In the genomic region with DNA sequence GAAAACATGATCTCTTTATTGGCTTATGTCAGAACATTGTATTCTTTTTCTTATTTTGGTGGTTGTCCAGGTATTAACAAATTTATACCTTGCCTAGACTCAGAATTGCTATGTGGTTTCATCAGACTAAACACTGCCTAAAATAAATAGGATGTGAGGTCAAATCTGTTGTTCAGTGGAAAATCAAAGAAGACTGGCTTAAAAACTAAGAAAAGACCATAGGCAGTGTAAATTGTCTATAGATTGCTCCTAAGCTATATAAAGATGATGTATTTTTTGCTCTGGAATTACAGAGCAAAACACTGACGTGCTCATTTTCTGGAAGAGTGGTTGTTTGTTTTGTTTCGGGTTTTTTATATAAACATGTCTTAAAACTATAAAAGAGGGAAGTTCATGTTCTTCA, we compare ENCODE assay signal across 14 cellular contexts.
DNase-seq lines count a peak whose midpoint lies in the region; ATAC-seq, FAIRE-seq and TF ChIP-seq lines count a peak whose summit lies in the region.
"Had no signal": no experiment of that assay in that cellular context is flagged by ENCODE, and none has a peak within 500 bp of the region (broad histone marks: within the 10 kb centered on the region; RNA-seq: fewer than 3 reads in every experiment).

No MANE protein-coding gene starts in this region.

- intact Hi-C loops in HepG2 (cut with micrococcal nuclease; ENCODE audit: unreplicated experiment) = no loop called here
- intact Hi-C loops in dendritic cell treated with granulocyte-macrophage colony-stimulating factor and Interleukin-4, amounts not matched to agents 40 ng/mL and 50 ng/mL, for 4 days (cut with micrococcal nuclease) = no loop called here
- intact Hi-C loops in natural killer cell (cut with micrococcal nuclease) = no loop called here
- intact Hi-C loops in lower leg skin (cut with DNase I; ENCODE audit: low total_unique reads) = no loop called here

- TF ChIP-seq POLR2A in HepG2 (IDR thresholded peaks at IDR 0.05; ENCODE audit: insufficient read depth in 1 of 2, low read depth in 2 of 2, low read length in 2 of 2) (no peak), lower leg skin (IDR thresholded peaks at IDR 0.05) (no peak)

- no peak for ATAC-seq in HepG2
- ATAC-seq in natural killer cell = no peak
- ATAC-seq in GM18511 (IDR thresholded peaks at IDR 0.05; ENCODE audit: unreplicated experiment) = no peak

- no peaks in the 10 kb centered on the region for H3K27me3 ChIP-seq in liver (ENCODE audit: control insufficient read depth in 4 of 4, insufficient read depth in 4 of 4, low read length in 3 of 4)
- no peaks in the 10 kb centered on the region for H3K27me3 ChIP-seq in HepG2 (ENCODE audit: control insufficient read depth in 1 of 2, insufficient read depth in 2 of 2, low read length in 2 of 2)
- no peaks in the 10 kb centered on the region for H3K27me3 ChIP-seq in muscle layer of colon (ENCODE audit: control insufficient read depth in 1 of 2, insufficient read depth in 2 of 2, low read length in 2 of 2)
- H3K27me3 ChIP-seq: tibial nerve had no signal

- H3K9me3 ChIP-seq in liver (ENCODE audit: control insufficient read depth in 4 of 4, low read length in 3 of 4) (no peaks in the 10 kb centered on the region), HepG2 (ENCODE audit: low read length) (no peaks in the 10 kb centered on the region), muscle layer of colon (ENCODE audit: low read length) (no peaks in the 10 kb centered on the region)
- H3K9me3 ChIP-seq: tibial nerve had no signal

- H3K79me2 ChIP-seq in HepG2 (ENCODE audit: insufficient read depth, low read length) = no peaks in the 10 kb centered on the region

- H3K36me3 Mint-ChIP-seq in dendritic cell treated with granulocyte-macrophage colony-stimulating factor and Interleukin-4, amounts not matched to agents 40 ng/mL and 50 ng/mL, for 4 days (ENCODE audit: low read depth) = peaks cover 47% of the 10 kb centered on the region
- no peaks in the 10 kb centered on the region for H3K36me3 Mint-ChIP-seq in natural killer cell

- peak overlapping the region in 1 of 2 donors; percentile 48 for H3K9ac ChIP-seq in liver (ENCODE audit: low read depth in 1 of 2, low read length in 2 of 2)
- H3K9ac ChIP-seq in HepG2 (ENCODE audit: insufficient read depth, low read depth, low read length) = no peak overlapping the region
- no peak overlapping the region for H3K9ac ChIP-seq in muscle layer of colon (ENCODE audit: low read length)

- peak overlapping the region; percentile 69 to 92 for H3K27ac ChIP-seq in liver (ENCODE audit: low read depth in 1 of 2, low read length in 2 of 2)
- H3K27ac ChIP-seq in HepG2 (ENCODE audit: extremely low read length, insufficient read depth, low read length) = no peak overlapping the region
- peak overlapping the region; percentile 57 for H3K27ac ChIP-seq in muscle layer of colon (ENCODE audit: low read depth, low read length)
- H3K27ac ChIP-seq: WERI-Rb-1 had no signal

- no peak for TF ChIP-seq EP300 in HepG2 (IDR thresholded peaks at IDR 0.05; ENCODE audit: low read depth in 2 of 2, low read length in 2 of 2)
- no peak for TF ChIP-seq EP300 in HepG2 (CRISPR knock-in tag; IDR thresholded peaks at IDR 0.05; ENCODE audit: borderline replicate concordance)

- BruUV-seq in HepG2 (replicated peaks; lab: Mats Ljungman, UMichigan) = no TSS peak

- in situ Hi-C loops in HepG2 (cut with HindIII; ENCODE audit: extremely low pct_ligation_motif_present, low pct_unique_long_range_greater_than_20kb) = no loop called here

- H3K4me1 Mint-ChIP-seq in dendritic cell treated with granulocyte-macrophage colony-stimulating factor and Interleukin-4, amounts not matched to agents 40 ng/mL and 50 ng/mL, for 4 days (ENCODE audit: low read depth) = peaks cover 36% of the 10 kb centered on the region
- H3K4me1 Mint-ChIP-seq in natural killer cell = peaks cover 4 to 5% of the 10 kb centered on the region in 2 donors
- H3K4me1 Mint-ChIP-seq: IgD-negative memory B cell had no signal

- no peak for TF ChIP-seq CTCF in liver (IDR thresholded peaks at IDR 0.05; ENCODE audit: low read depth, low read length, missing input control)
- TF ChIP-seq CTCF in HepG2 (CRISPR knock-in tag; IDR thresholded peaks at IDR 0.05) = no peak
- no peak for TF ChIP-seq CTCF in natural killer cell (IDR thresholded peaks at IDR 0.05)
- no peak for TF ChIP-seq CTCF in lower leg skin (IDR thresholded peaks at IDR 0.05)

- H3K4me2 ChIP-seq in HepG2 (ENCODE audit: low read depth, low read length) = no peak overlapping the region

- H3K36me3 ChIP-seq in liver (ENCODE audit: control insufficient read depth in 4 of 4, insufficient read depth in 3 of 4, low read depth in 1 of 4, low read length in 3 of 4) (peaks cover 0 to 4% (median 1%) of the 10 kb centered on the region in 4 donors), HepG2 (replicated peaks in 1 of 2; ENCODE audit: control insufficient read depth in 1 of 2, insufficient read depth in 2 of 2, low read length in 2 of 2) (peaks cover 14 to 60% of the 10 kb centered on the region in 2 experiments), muscle layer of colon (ENCODE audit: insufficient read depth, low read length) (peaks cover 31% of the 10 kb centered on the region)

- no peaks in the 10 kb centered on the region for H4K20me1 ChIP-seq in HepG2 (ENCODE audit: insufficient read depth, low read length)

- WGBS in liver = 47% methylated on average over 2 of the region's 2 CpGs
- 97% methylated on average over 2 of the region's 2 CpGs for WGBS in HepG2 (ENCODE audit: low lambda C conversion rate)
- WGBS in lower leg skin, 2 donors = 93 to 94% methylated on average over 2 of the region's 2 CpGs

- FAIRE-seq in HepG2 (lab: Jason Lieb, UNC) = no peak

- TF ChIP-seq RAD21 in liver (IDR thresholded peaks at IDR 0.05) (peak in 1 of 2 donors; percentile 5), HepG2 (CRISPR knock-in tag; IDR thresholded peaks at IDR 0.05) (no peak)

- DNase-seq in HepG2 (ENCODE audit: low spot score) (no peak), natural killer cell (no peak), lower leg skin (ENCODE audit: low spot score in 2 of 2) (no peak)
- no peak for DNase-seq in activated CD8-positive, alpha-beta memory T cell treated with anti-CD3 and anti-CD28 coated beads for 24 hours
- DNase-seq: DMS153; NCI-H526 treated with DMSO at 0.1 percent for 48 hours; stimulated activated CD4-positive, alpha-beta T cell treated with anti-CD3 and anti-CD28 coated beads, Interleukin-12 subunit alpha, Interleukin-12 subunit beta, amount 100 ng/mL, for 4 hours; WERI-Rb-1 had no signal

- no peak overlapping the region for H3K4me3 Mint-ChIP-seq in dendritic cell treated with granulocyte-macrophage colony-stimulating factor and Interleukin-4, amounts not matched to agents 40 ng/mL and 50 ng/mL, for 4 days
- H3K4me3 Mint-ChIP-seq in natural killer cell = no peak overlapping the region
- H3K4me3 Mint-ChIP-seq: IgD-negative memory B cell had no signal

- peaks cover 3 to 11% (median 3%) of the 10 kb centered on the region in 4 donors for H3K4me1 ChIP-seq in liver (ENCODE audit: control insufficient read depth in 4 of 4, insufficient read depth in 4 of 4, low read length in 3 of 4)
- no peaks in the 10 kb centered on the region for H3K4me1 ChIP-seq in HepG2 (ENCODE audit: insufficient read depth, low read length)
- peaks cover 27% of the 10 kb centered on the region for H3K4me1 ChIP-seq in muscle layer of colon (ENCODE audit: insufficient read depth, low read length)

- POLR2A ChIA-PET in HepG2 (lab: Yijun Ruan, JAX) = no interaction called here

- H3K9me3 Mint-ChIP-seq in dendritic cell treated with granulocyte-macrophage colony-stimulating factor and Interleukin-4, amounts not matched to agents 40 ng/mL and 50 ng/mL, for 4 days = no peaks in the 10 kb centered on the region
- no peaks in the 10 kb centered on the region for H3K9me3 Mint-ChIP-seq in natural killer cell
- H3K9me3 Mint-ChIP-seq: IgD-negative memory B cell had no signal

- H2AFZ ChIP-seq in HepG2 (ENCODE audit: low read length) = no peak overlapping the region

- H3K4me3 ChIP-seq in liver (ENCODE audit: low read depth in 1 of 3, low read length in 3 of 3) (no peak overlapping the region), HepG2 (replicated peaks in 1 of 3; ENCODE audit: insufficient read depth in 1 of 3, low read depth in 2 of 3, low read length in 3 of 3) (no peak overlapping the region), muscle layer of colon (ENCODE audit: low read depth in 1 of 2, low read length in 2 of 2) (no peak overlapping the region), lower leg skin (ENCODE audit: low read depth, poor library complexity, severe bottlenecking) (no peak overlapping the region)
- H3K4me3 ChIP-seq: tibial nerve had no signal

- peak overlapping the region; percentile 77 for H3K27ac Mint-ChIP-seq in dendritic cell treated with granulocyte-macrophage colony-stimulating factor and Interleukin-4, amounts not matched to agents 40 ng/mL and 50 ng/mL, for 4 days
- H3K27ac Mint-ChIP-seq in natural killer cell = no peak overlapping the region
- H3K27ac Mint-ChIP-seq: IgD-negative memory B cell had no signal

- H3K27me3 Mint-ChIP-seq in dendritic cell treated with granulocyte-macrophage colony-stimulating factor and Interleukin-4, amounts not matched to agents 40 ng/mL and 50 ng/mL, for 4 days = no peaks in the 10 kb centered on the region
- no peaks in the 10 kb centered on the region for H3K27me3 Mint-ChIP-seq in natural killer cell (ENCODE audit: low read depth in 2 of 2)
- H3K27me3 Mint-ChIP-seq: IgD-negative memory B cell had no signal

- CTCF ChIA-PET in HepG2 (lab: Yijun Ruan, JAX; ENCODE audit: low intra/inter-chr PET ratio, low total read pairs) = no interaction called here

TF ChIP-seq in liver, 16 proteins besides CTCF, POLR2A, EP300 and RAD21 (continues in another document):
- peak; percentile 83 for TF ChIP-seq FOXA2 (IDR thresholded peaks at IDR 0.05)
- peak; percentile 75 to 77 for TF ChIP-seq RXRA (IDR thresholded peaks at IDR 0.05)
- TF ChIP-seq TAF1 (conservative IDR thresholded peaks at IDR 0.05) = no peak

TF ChIP-seq in HepG2, 621 proteins besides CTCF, POLR2A, EP300 and RAD21 (continues in another document):
- TF ChIP-seq, protein P1, sequence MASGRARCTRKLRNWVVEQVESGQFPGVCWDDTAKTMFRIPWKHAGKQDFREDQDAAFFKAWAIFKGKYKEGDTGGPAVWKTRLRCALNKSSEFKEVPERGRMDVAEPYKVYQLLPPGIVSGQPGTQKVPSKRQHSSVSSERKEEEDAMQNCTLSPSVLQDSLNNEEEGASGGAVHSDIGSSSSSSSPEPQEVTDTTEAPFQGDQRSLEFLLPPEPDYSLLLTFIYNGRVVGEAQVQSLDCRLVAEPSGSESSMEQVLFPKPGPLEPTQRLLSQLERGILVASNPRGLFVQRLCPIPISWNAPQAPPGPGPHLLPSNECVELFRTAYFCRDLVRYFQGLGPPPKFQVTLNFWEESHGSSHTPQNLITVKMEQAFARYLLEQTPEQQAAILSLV (CRISPR knock-in tag; IDR thresholded peaks at IDR 0.05; ENCODE audit: borderline replicate concordance) = no peak
- TF ChIP-seq PCBP1 (IDR thresholded peaks at IDR 0.05; ENCODE audit: borderline replicate concordance, low read depth, low read length) (no peak), TBL1XR1 (IDR thresholded peaks at IDR 0.05; ENCODE audit: borderline replicate concordance, low read length, partially characterized antibody) (no peak), POGZ (CRISPR knock-in tag; IDR thresholded peaks at IDR 0.05) (no peak), TBP (CRISPR knock-in tag; IDR thresholded peaks at IDR 0.05) (no peak)
